Comparison of ENCODE assay signal across 8 cellular contexts in genomic region chr10:88991161-88991899, GRCh38. TPM values are rescaled to one million over a fixed set of nuclear protein-coding genes. Genes with fewer than 3 reads are reported as not detected.
DNase-seq lines count a peak whose midpoint lies in the region; ATAC-seq, FAIRE-seq and TF ChIP-seq lines count a peak whose summit lies in the region.

No MANE protein-coding gene starts in this region.

- H3K4me3 ChIP-seq in A549 = peak overlapping the region; percentile 59
- H3K4me3 ChIP-seq in SJSA1 = peak overlapping the region; percentile 69
- peak overlapping the region; percentile 77 to 93 for H3K4me3 ChIP-seq in tibial artery

- H3K4me1 ChIP-seq in A549 = peaks cover 31% of the 10 kb centered on the region; the same call in 2 of the 3 replicates
- H3K4me1 ChIP-seq in SJSA1 (replicated peaks) = peaks cover 31% of the 10 kb centered on the region
- peaks cover 0 to 79% (median 20%) of the 10 kb centered on the region in 4 donors for H3K4me1 ChIP-seq in tibial artery

- 3% methylated on average over 31 of the region's 38 CpGs for WGBS in A549 (ENCODE audit: missing lambda C conversion rate)

- POLR2A ChIA-PET in A549 (lab: Yijun Ruan, JAX) = interaction anchor here (1.3 to 1.6 kb wide), 2 partner anchors 27 to 216 kb away, joined by 3 to 6 read pairs; partner anchors contain the start of gene CH25H

- intact Hi-C loops in activated naive CD4-positive, alpha-beta T cell treated with anti-CD3 and anti-CD28 coated beads for 36 hours (cut with micrococcal nuclease) = loop anchor here (1.0 to 5.0 kb wide), 9 partner anchors 37 to 1174 kb away; partner anchors contain the start of genes ATAD1, IFIT5, RNLS and STAMBPL1
- intact Hi-C loops in tibial artery (cut with DNase I; ENCODE audit: low total_unique reads) = no loop called here

- no peak for FAIRE-seq in A549 (lab: Jason Lieb, UNC)

- H3K9me3 Mint-ChIP-seq in activated naive CD4-positive, alpha-beta T cell treated with anti-CD3 and anti-CD28 coated beads for 36 hours = peaks cover 4% of the 10 kb centered on the region

- H3K36me3 ChIP-seq in SJSA1 (no peaks in the 10 kb centered on the region), tibial artery (no peaks in the 10 kb centered on the region)

- peak overlapping the region; percentile 92 for H3K4me3 Mint-ChIP-seq in activated naive CD4-positive, alpha-beta T cell treated with anti-CD3 and anti-CD28 coated beads for 36 hours

- TF ChIP-seq EP300 in A549 (IDR thresholded peaks at IDR 0.05) = no peak

- H3K4me2 ChIP-seq in A549 = peak overlapping the region; percentile 88

- peak; percentile 80 to 81 for ATAC-seq in A549
- ATAC-seq in GM18511 (IDR thresholded peaks at IDR 0.05; ENCODE audit: unreplicated experiment) = peak; percentile 41
- peak; percentile 35 for ATAC-seq in HG03196 (IDR thresholded peaks at IDR 0.05; ENCODE audit: unreplicated experiment)

- DNase-seq in A549 (ENCODE audit: low read depth in 1 of 2, low spot score in 1 of 2) = peak; percentile 30 to 45
- DNase-seq in SJSA1 (ENCODE audit: low read depth in 1 of 2, low spot score in 2 of 2) = peak; percentile 51 to 70
- DNase-seq in activated naive CD4-positive, alpha-beta T cell treated with anti-CD3 and anti-CD28 coated beads for 36 hours = peak; percentile 84
- DNase-seq in globus pallidus (ENCODE audit: low spot score) = peak; percentile 44
- peak in 36 of 56 donors; percentile 11 to 64 (median 34) for DNase-seq in nucleus accumbens (lab: John Stamatoyannopoulos, UW)
- peak; percentile 74 to 88 for DNase-seq in tibial artery

- TF ChIP-seq CTCF in A549 (IDR thresholded peaks at IDR 0.05) (0 out of 3 replicates have a peak, but pooled peaks have one; percentile 18), tibial artery (IDR thresholded peaks at IDR 0.05) (peak in 1 of 2 experiments; percentile 12)

- H3K27me3 ChIP-seq in SJSA1 (replicated peaks) = no peaks in the 10 kb centered on the region
- H3K27me3 ChIP-seq in tibial artery = no peaks in the 10 kb centered on the region

- H3K27ac ChIP-seq in A549 (peak overlapping the region; percentile 85 to 96), SJSA1 (peak overlapping the region; percentile 47), tibial artery (peak overlapping the region; percentile 92 to 93)

- CTCF ChIA-PET in A549 (lab: Yijun Ruan, JAX) = interaction anchor here (0.7 to 4.1 kb wide), 9 partner anchors 19 to 227 kb away, joined by 3 to 32 read pairs (median 6); no protein-coding TSS in a partner anchor
- CTCF ChIA-PET in activated naive CD4-positive, alpha-beta T cell treated with anti-CD3 and anti-CD28 coated beads for 36 hours (lab: Charles Lee) = interaction anchor here (0.6 to 4.7 kb wide), 10 partner anchors 10 to 227 kb away, joined by 3 to 28 read pairs (median 7); no protein-coding TSS in a partner anchor

- TF ChIP-seq RAD21 in A549 (conservative IDR thresholded peaks at IDR 0.05 in 1 of 2, IDR thresholded peaks at IDR 0.05 in 1 of 2) = no peak

- peaks cover 18% of the 10 kb centered on the region for H3K36me3 Mint-ChIP-seq in activated naive CD4-positive, alpha-beta T cell treated with anti-CD3 and anti-CD28 coated beads for 36 hours (ENCODE audit: low read depth)

- H3K9me3 ChIP-seq in A549 (no peaks in the 10 kb centered on the region), SJSA1 (replicated peaks) (no peaks in the 10 kb centered on the region), tibial artery (no peaks in the 10 kb centered on the region)

- H3K27me3 Mint-ChIP-seq in activated naive CD4-positive, alpha-beta T cell treated with anti-CD3 and anti-CD28 coated beads for 36 hours (ENCODE audit: low read depth) = no peaks in the 10 kb centered on the region

- TF ChIP-seq POLR2A in A549 (IDR thresholded peaks at IDR 0.05; ENCODE audit: low read length) = 0 out of 2 replicates have a peak, but pooled peaks have one; percentile 20

- H3K27ac Mint-ChIP-seq in activated naive CD4-positive, alpha-beta T cell treated with anti-CD3 and anti-CD28 coated beads for 36 hours = peak overlapping the region; percentile 98

- H3K4me1 Mint-ChIP-seq in activated naive CD4-positive, alpha-beta T cell treated with anti-CD3 and anti-CD28 coated beads for 36 hours (ENCODE audit: low read depth) = peaks cover 53% of the 10 kb centered on the region

TF ChIP-seq in A549, 52 proteins besides CTCF, POLR2A, EP300 and RAD21:
- TF ChIP-seq ESRRA (IDR thresholded peaks at IDR 0.05; ENCODE audit: borderline replicate concordance, low read length) = no peak
- peak; percentile 63 for TF ChIP-seq MAFK (IDR thresholded peaks at IDR 0.05; ENCODE audit: partially characterized antibody)
- peak; percentile 25; the same call in 1 of the 2 replicates for TF ChIP-seq MAX (IDR thresholded peaks at IDR 0.05)
- peak; percentile 33; the same call in 1 of the 2 replicates for TF ChIP-seq PHF8 (IDR thresholded peaks at IDR 0.05; ENCODE audit: borderline replicate concordance, low read depth)

RNA-seq across cellular contexts. Expression of gene FAS, which starts 0.7 kb away (rescaled TPM):
- 29.5 and 30.1 TPM in 2 replicates for polyA plus RNA-seq in A549 (2011; rRNA removed)
- polyA plus RNA-seq in A549 (2012; cell fraction: cytosol; rRNA removed) = 5.6 and 6.7 TPM in 2 replicates
- 4.0 and 4.8 TPM in 2 replicates for polyA plus RNA-seq in A549 (2012; cell fraction: nucleus; rRNA removed)
- polyA plus RNA-seq in A549 (2017; fragmentation: RNase III; extraction: RNeasy Plus Mini Kit Qiagen cat#74134 plus additional on column Dnase treatment) = 21.0 to 24.2 TPM (median 23.4 TPM) in 3 replicates
- polyA minus RNA-seq in A549 (2011; rRNA and poly(A)+ RNA removed) = 11.5 and 17.0 TPM in 2 replicates
- total RNA-seq in SJSA1 (2014; rRNA removed; shearing (Covaris generic)) = 20.6 and 25.6 TPM in 2 replicates
- 10 to 100 TPM; 69.3 to 72.9 TPM for total RNA-seq in activated naive CD4-positive, alpha-beta T cell treated with anti-CD3 and anti-CD28 coated beads for 36 hours

RNA-seq across cellular contexts. Expression of gene ACTA2, which starts 38.8 kb away (rescaled TPM):
- 15.0 and 22.6 TPM in 2 replicates for polyA plus RNA-seq in A549 (2011; rRNA removed)
- 10.7 and 14.0 TPM in 2 replicates for polyA plus RNA-seq in A549 (2012; cell fraction: cytosol; rRNA removed)
- polyA plus RNA-seq in A549 (2012; cell fraction: nucleus; rRNA removed) = 17.2 and 22.3 TPM in 2 replicates
- 25.9 to 32.0 TPM (median 27.3 TPM) in 3 replicates for polyA plus RNA-seq in A549 (2017; fragmentation: RNase III; extraction: RNeasy Plus Mini Kit Qiagen cat#74134 plus additional on column Dnase treatment)
- polyA minus RNA-seq in A549 (2011; rRNA and poly(A)+ RNA removed) = 26.0 and 28.0 TPM in 2 replicates
- total RNA-seq in SJSA1 (2014; rRNA removed; shearing (Covaris generic)) = 1,885 and 2,012 TPM in 2 replicates
- 1 to 10 TPM; 3.6 to 4.0 TPM for total RNA-seq in activated naive CD4-positive, alpha-beta T cell treated with anti-CD3 and anti-CD28 coated beads for 36 hours

Comparison
In these comparisons a context has a peak if more than half of its experiments do, and no peak if none do; other contexts are left out.
1. Peak in every context shown above with its lines: DNase-seq, ATAC-seq, H3K4me3 ChIP-seq and H3K27ac ChIP-seq.
2. DNase-seq: peak in every context shown above with its lines; median percentile 84 in activated naive CD4-positive, alpha-beta T cell treated with anti-CD3 and anti-CD28 coated beads for 36 hours; 81 in tibial artery; 60 in SJSA1; 44 in globus pallidus; 38 in A549; 34 in nucleus accumbens.
3. RNA of gene ACTA2, which starts 38.8 kb away (total RNA-seq): 1,885 to 2,012 TPM in SJSA1; 3.6 to 4.0 TPM in activated naive CD4-positive, alpha-beta T cell treated with anti-CD3 and anti-CD28 coated beads for 36 hours; every median in the first group is over 100 times any median in the second.